Comparison of ENCODE assay signal across 20 cellular contexts in genomic region chr15:38721549-38721948, GRCh38.
A peak's percentile ranks its signal among the peaks of the same experiment; 100 is the strongest.
DNase-seq lines count a peak whose midpoint lies in the region; ATAC-seq and TF ChIP-seq lines count a peak whose summit lies in the region.
"Had no signal": no experiment of that assay in that cellular context is flagged by ENCODE, and none has a peak within 500 bp of the region (broad histone marks: within the 10 kb centered on the region; RNA-seq: fewer than 3 reads in every experiment).

No MANE protein-coding gene starts in this region.

- POLR2A ChIA-PET in IMR-90 (lab: Charles Lee; ENCODE audit: unreplicated experiment): no interaction called here
- POLR2A ChIA-PET in MCF 10A (lab: Yijun Ruan, JAX): no interaction called here

- H2BK5ac ChIP-seq in IMR-90 (ENCODE audit: low read depth, low read length, poor library complexity, severe bottlenecking) (peak overlapping the region; percentile 95), trophoblast cell (ENCODE audit: low read depth, low read length, poor library complexity) (no peak overlapping the region)

- no peak overlapping the region for H3K4me3 Mint-ChIP-seq in activated CD4-positive, alpha-beta T cell treated with anti-CD3 and anti-CD28 coated beads, Interleukin-2, amount 10 ng/mL, durations not matched to agents 24 days and 14 days
- no peak overlapping the region for H3K4me3 Mint-ChIP-seq in MCF 10A (ENCODE audit: unreplicated experiment)
- H3K4me3 Mint-ChIP-seq: CD8-positive, alpha-beta memory T cell had no signal

- H4K91ac ChIP-seq in IMR-90 (ENCODE audit: insufficient read depth, low read depth, low read length) (peak overlapping the region; percentile 97), trophoblast cell (ENCODE audit: low read depth, low read length) (no peak overlapping the region)

- H3K9me3 ChIP-seq in IMR-90 (ENCODE audit: control insufficient read depth, insufficient read depth, low read length) (no peaks in the 10 kb centered on the region), trophoblast cell (ENCODE audit: insufficient read depth, low read depth, low read length) (no peaks in the 10 kb centered on the region), adrenal gland (replicated peaks in 1 of 3) (no peaks in the 10 kb centered on the region)

- TF ChIP-seq CTCF in IMR-90 (conservative IDR thresholded peaks at IDR 0.05; ENCODE audit: low read depth, low read length) (no peak), adrenal gland (IDR thresholded peaks at IDR 0.05) (no peak), MCF 10A (IDR thresholded peaks at IDR 0.05; ENCODE audit: unreplicated experiment) (no peak)

- H2AK5ac ChIP-seq in IMR-90 (ENCODE audit: low read depth, low read length): peak overlapping the region; percentile 96
- peak overlapping the region; percentile 31 for H2AK5ac ChIP-seq in trophoblast cell (ENCODE audit: low read length)

- H2BK120ac ChIP-seq in IMR-90 (ENCODE audit: low read depth, low read length) (peak overlapping the region; percentile 99), trophoblast cell (ENCODE audit: insufficient read depth, low read length, poor library complexity) (no peak overlapping the region)

- no peaks in the 10 kb centered on the region for H3K79me2 ChIP-seq in trophoblast cell (ENCODE audit: control insufficient read depth, insufficient read depth, low read length, poor library complexity)

- 100% methylated on average over 1 of the region's 3 CpGs; no CpG with 5 or more reads in 1 of the 2 experiments for WGBS in IMR-90 (ENCODE audit: extremely low coverage in 2 of 2, insufficient read length in 1 of 2), 2 experiments
- WGBS in trophoblast cell (ENCODE audit: extremely low coverage, insufficient coverage, insufficient read length): no CpG with 5 or more reads among the region's 3 CpGs
- WGBS in adrenal gland, 4 donors: 80 to 88% (median 82%) methylated on average over 3 of the region's 3 CpGs

- no peak for TF ChIP-seq RAD21 in IMR-90 (IDR thresholded peaks at IDR 0.05; ENCODE audit: low read length)

- H2BK20ac ChIP-seq in IMR-90 (ENCODE audit: low read depth, low read length): peak overlapping the region; percentile 100

- peak overlapping the region; percentile 96 for H4K5ac ChIP-seq in IMR-90 (ENCODE audit: low read depth, low read length)

- no peaks in the 10 kb centered on the region for H3K4me1 Mint-ChIP-seq in activated CD4-positive, alpha-beta T cell treated with anti-CD3 and anti-CD28 coated beads, Interleukin-2, amount 10 ng/mL, durations not matched to agents 24 days and 14 days
- no peaks in the 10 kb centered on the region for H3K4me1 Mint-ChIP-seq in MCF 10A (ENCODE audit: insufficient read depth, unreplicated experiment)
- H3K4me1 Mint-ChIP-seq: CD8-positive, alpha-beta memory T cell had no signal

- ATAC-seq in IMR-90 (ENCODE audit: low read depth): peak; percentile 72

- peak overlapping the region; percentile 66 to 91; a peak in 3 of 4 replicates for H4K8ac ChIP-seq in IMR-90 (ENCODE audit: low read depth in 2 of 2, low read length in 2 of 2)
- H4K8ac ChIP-seq in trophoblast cell (ENCODE audit: low read depth, low read length): no peak overlapping the region

- H3K23ac ChIP-seq in IMR-90 (ENCODE audit: low read depth, low read length): peak overlapping the region; percentile 77
- H3K23ac ChIP-seq in trophoblast cell (ENCODE audit: low read length): no peak overlapping the region

- intact Hi-C loops in IMR-90 (cut with micrococcal nuclease): no loop called here
- intact Hi-C loops in adrenal gland (cut with DNase I): no loop called here
- intact Hi-C loops in activated CD4-positive, alpha-beta T cell treated with anti-CD3 and anti-CD28 coated beads, Interleukin-2, amount 10 ng/mL, durations not matched to agents 24 days and 14 days (cut with micrococcal nuclease): no loop called here
- intact Hi-C loops in MCF 10A (cut with micrococcal nuclease): no loop called here

- H3K4me1 ChIP-seq in IMR-90 (ENCODE audit: control insufficient read depth, insufficient read depth, low read length): peaks cover 11% of the 10 kb centered on the region
- no peaks in the 10 kb centered on the region for H3K4me1 ChIP-seq in trophoblast cell (ENCODE audit: control insufficient read depth in 1 of 2, insufficient read depth in 2 of 2, low read length in 2 of 2)
- no peaks in the 10 kb centered on the region for H3K4me1 ChIP-seq in adrenal gland (replicated peaks in 1 of 2)

- no peaks in the 10 kb centered on the region for H3K27me3 ChIP-seq in IMR-90 (ENCODE audit: control insufficient read depth, insufficient read depth, low read length)
- H3K27me3 ChIP-seq in trophoblast cell (ENCODE audit: insufficient read depth, low read length): no peaks in the 10 kb centered on the region
- H3K27me3 ChIP-seq in adrenal gland: no peaks in the 10 kb centered on the region

- H4K12ac ChIP-seq in trophoblast cell (ENCODE audit: low read depth, low read length): no peak overlapping the region

- H3K9ac ChIP-seq in IMR-90 (ENCODE audit: low read depth, low read length) (peak overlapping the region; percentile 55; the same call in 1 of the 2 replicates), trophoblast cell (ENCODE audit: low read length) (no peak overlapping the region)
- H3K9ac ChIP-seq: KMS-11 had no signal

- H2AFZ ChIP-seq in IMR-90 (replicated peaks; ENCODE audit: low read length, poor library complexity): peak overlapping the region; percentile 85
- no peak overlapping the region for H2AFZ ChIP-seq in trophoblast cell (ENCODE audit: insufficient read depth, low read length, poor library complexity)

- dilution Hi-C loops in IMR-90 (cut with HindIII; ENCODE audit: low sequenced_read_pairs, unreplicated experiment): no loop called here

- no TSS peak for BruUV-seq in IMR-90 (replicated peaks; lab: Mats Ljungman, UMichigan)
- no TSS peak for BruUV-seq in MCF 10A (replicated peaks; lab: Mats Ljungman, UMichigan)

- H3K4me3 ChIP-seq in IMR-90 (ENCODE audit: insufficient read depth, low read depth, low read length): no peak overlapping the region
- no peak overlapping the region for H3K4me3 ChIP-seq in trophoblast cell (ENCODE audit: low read depth, low read length)
- no peak overlapping the region for H3K4me3 ChIP-seq in adrenal gland
- H3K4me3 ChIP-seq: SK-N-MC had no signal

- peak overlapping the region; percentile 86 for H3K14ac ChIP-seq in IMR-90 (replicated peaks; ENCODE audit: low read depth, low read length)
- H3K14ac ChIP-seq in trophoblast cell (ENCODE audit: low read length): no peak overlapping the region

- H3K79me1 ChIP-seq in IMR-90 (ENCODE audit: low read depth in 1 of 2, low read length in 2 of 2) (no peaks in the 10 kb centered on the region), trophoblast cell (ENCODE audit: low read length) (peaks cover 3% of the 10 kb centered on the region)

- H3K36me3 Mint-ChIP-seq in activated CD4-positive, alpha-beta T cell treated with anti-CD3 and anti-CD28 coated beads, Interleukin-2, amount 10 ng/mL, durations not matched to agents 24 days and 14 days (ENCODE audit: low read depth): no peaks in the 10 kb centered on the region
- no peaks in the 10 kb centered on the region for H3K36me3 Mint-ChIP-seq in MCF 10A (ENCODE audit: insufficient read depth, unreplicated experiment)
- H3K36me3 Mint-ChIP-seq: CD8-positive, alpha-beta memory T cell had no signal

- H3K27ac ChIP-seq in IMR-90 (ENCODE audit: insufficient read depth, low read length) (peak overlapping the region; percentile 93), trophoblast cell (ENCODE audit: low read depth, low read length) (no peak overlapping the region), adrenal gland (no peak overlapping the region)
- H3K27ac ChIP-seq: KMS-11, SK-N-MC had no signal

- H3K27ac Mint-ChIP-seq in activated CD4-positive, alpha-beta T cell treated with anti-CD3 and anti-CD28 coated beads, Interleukin-2, amount 10 ng/mL, durations not matched to agents 24 days and 14 days: no peak overlapping the region
- H3K27ac Mint-ChIP-seq in MCF 10A (ENCODE audit: low read depth, unreplicated experiment): no peak overlapping the region

- H2BK15ac ChIP-seq in IMR-90 (ENCODE audit: low read depth, low read length): peak overlapping the region; percentile 100; the same call in 2 of the 3 replicates

- H3K36me3 ChIP-seq in IMR-90 (ENCODE audit: control insufficient read depth, insufficient read depth, low read length) (no peaks in the 10 kb centered on the region), trophoblast cell (ENCODE audit: control insufficient read depth in 1 of 2, insufficient read depth in 2 of 2, low read length in 2 of 2) (no peaks in the 10 kb centered on the region), adrenal gland (replicated peaks in 1 of 2) (no peaks in the 10 kb centered on the region)

- DNase-seq in AG20443 (ENCODE audit: low spot score) (peak; percentile 64), IMR-90 (peak; percentile 45), fibroblast of peridontal ligament (ENCODE audit: extremely low read depth) (peak; percentile 66), trophoblast cell (peak in 1 of 2 donors; percentile 72), adrenal gland (no peak), MCF 10A (ENCODE audit: unreplicated experiment) (no peak), foreskin melanocyte (no peak)
- DNase-seq in activated CD4-positive, alpha-beta T cell treated with anti-CD3 and anti-CD28 coated beads, Interleukin-2, amount 10 ng/mL, durations not matched to agents 24 days and 14 days: no peak
- DNase-seq: C1 segment of cervical spinal cord; CD8-positive, alpha-beta memory T cell; GOT3; NCI-H1436; NCI-H1930; NCI-H226; NCI-H524; NCI-H82; OCI-M1; Right ventricle myocardium superior had no signal

- H3K27me3 Mint-ChIP-seq in activated CD4-positive, alpha-beta T cell treated with anti-CD3 and anti-CD28 coated beads, Interleukin-2, amount 10 ng/mL, durations not matched to agents 24 days and 14 days: no peaks in the 10 kb centered on the region
- H3K27me3 Mint-ChIP-seq in MCF 10A (ENCODE audit: insufficient read depth, unreplicated experiment): no peaks in the 10 kb centered on the region
- H3K27me3 Mint-ChIP-seq: CD8-positive, alpha-beta memory T cell had no signal

- H3K4me2 ChIP-seq in IMR-90 (ENCODE audit: low read depth, low read length) (peak overlapping the region; percentile 50), trophoblast cell (ENCODE audit: low read length) (no peak overlapping the region)
- H3K4me2 ChIP-seq: KMS-11 had no signal

- H3K56ac ChIP-seq in IMR-90 (ENCODE audit: extremely low read depth, insufficient read depth, low read length): peak overlapping the region; percentile 68; the same call in 1 of the 2 replicates

- CTCF ChIA-PET in IMR-90 (lab: Yijun Ruan, JAX) (no interaction called here), MCF 10A (lab: Yijun Ruan, JAX) (no interaction called here)

- H3K18ac ChIP-seq in IMR-90 (ENCODE audit: low read depth, low read length) (peak overlapping the region; percentile 100), trophoblast cell (ENCODE audit: low read length) (peak overlapping the region; percentile 17)

- peaks cover 5% of the 10 kb centered on the region for H3K9me1 ChIP-seq in IMR-90 (ENCODE audit: insufficient read depth, low read length)

- H4K20me1 ChIP-seq in IMR-90 (ENCODE audit: insufficient read depth, low read length): no peaks in the 10 kb centered on the region

- TF ChIP-seq POLR2A in IMR-90 (IDR thresholded peaks at IDR 0.05; ENCODE audit: low read depth, low read length): no peak
- no peak for TF ChIP-seq POLR2A in adrenal gland (IDR thresholded peaks at IDR 0.05)

- peak overlapping the region; percentile 79 for H2AK9ac ChIP-seq in IMR-90 (replicated peaks; ENCODE audit: low read depth, low read length, poor library complexity)

- no peaks in the 10 kb centered on the region for H3K9me3 Mint-ChIP-seq in activated CD4-positive, alpha-beta T cell treated with anti-CD3 and anti-CD28 coated beads, Interleukin-2, amount 10 ng/mL, durations not matched to agents 24 days and 14 days
- no peaks in the 10 kb centered on the region for H3K9me3 Mint-ChIP-seq in MCF 10A (ENCODE audit: unreplicated experiment)
- H3K9me3 Mint-ChIP-seq: CD8-positive, alpha-beta memory T cell had no signal

- in situ Hi-C loops in IMR-90 (cut with MboI; ENCODE audit: low sequenced_read_pairs): loop anchor here (25.0 kb wide), 1 partner anchor 591 kb away; no protein-coding TSS in a partner anchor

- H2BK12ac ChIP-seq in trophoblast cell (ENCODE audit: low read length): no peak overlapping the region

- H3K4ac ChIP-seq in IMR-90 (ENCODE audit: low read depth, low read length): peak overlapping the region; percentile 97
- no peak overlapping the region for H3K4ac ChIP-seq in trophoblast cell (ENCODE audit: low read depth, low read length)

Comparison
In these comparisons a context has a peak if more than half of its experiments do, and no peak if none do; other contexts are left out.
1. DNase-seq: peak in AG20443 (single experiment), IMR-90 (single experiment) and fibroblast of peridontal ligament (single experiment); none in adrenal gland (0 of 7), activated CD4-positive, alpha-beta T cell treated with anti-CD3 and anti-CD28 coated beads, Interleukin-2, amount 10 ng/mL, durations not matched to agents 24 days and 14 days (single experiment), MCF 10A (single experiment) and foreskin melanocyte (single experiment).